Comparison of ENCODE assay signal across 12 cellular contexts in genomic region chr17:81452551-81452950, GRCh38. TPM values are rescaled to one million over a fixed set of nuclear protein-coding genes. Genes with fewer than 3 reads are reported as not detected.
DNase-seq lines count a peak whose midpoint lies in the region; ATAC-seq, FAIRE-seq and TF ChIP-seq lines count a peak whose summit lies in the region.
"Had no signal": no experiment of that assay in that cellular context is flagged by ENCODE, and none has a peak within 500 bp of the region (broad histone marks: within the 10 kb centered on the region; RNA-seq: fewer than 3 reads in every experiment).

No MANE protein-coding gene starts in this region.

- H3F3A ChIP-seq in GM23338 (replicated peaks; ENCODE audit: low read depth) = no peaks in the 10 kb centered on the region

- H3K23me2 ChIP-seq in H1 (ENCODE audit: low read depth, low read length) = no peaks in the 10 kb centered on the region

- no peak overlapping the region for H2BK5ac ChIP-seq in H1 (ENCODE audit: low read depth, low read length)

- no peak overlapping the region for H2BK12ac ChIP-seq in H1 (ENCODE audit: low read depth, low read length)

- H4K20me1 ChIP-seq in GM23338 (replicated peaks; ENCODE audit: insufficient read depth) = no peaks in the 10 kb centered on the region
- no peaks in the 10 kb centered on the region for H4K20me1 ChIP-seq in H1 (replicated peaks in 1 of 2; ENCODE audit: control insufficient read depth in 1 of 2, insufficient read depth in 2 of 2, low read length in 2 of 2)

- no peak overlapping the region for H4K5ac ChIP-seq in H1 (ENCODE audit: insufficient read length, low read depth, low read length)

- H3K4me3 ChIP-seq in GM23338 (no peak overlapping the region), H1 (ENCODE audit: extremely low read depth in 1 of 4, insufficient read depth in 2 of 4, low read depth in 3 of 4, low read length in 4 of 4) (no peak overlapping the region), upper lobe of right lung (no peak overlapping the region), stomach (no peak overlapping the region)
- H3K4me3 ChIP-seq: A549 had no signal

- H2BK20ac ChIP-seq in H1 (ENCODE audit: low read length) = no peak overlapping the region

- FAIRE-seq in H1 (lab: Jason Lieb, UNC) = no peak
- FAIRE-seq: A549, GM12891 had no signal

- CTCF ChIA-PET in H1 (lab: Charles Lee; ENCODE audit: partially characterized antibody) = interaction anchor here (0.7 to 2.4 kb wide), 4 partner anchors 9 to 34 kb away, joined by 3 to 12 read pairs (median 6); no protein-coding TSS in a partner anchor

- intact Hi-C loops in upper lobe of right lung (cut with DNase I) = no loop called here
- intact Hi-C loops in stomach (cut with DNase I; ENCODE audit: low total_unique reads) = no loop called here

- no peaks in the 10 kb centered on the region for H3K4me1 ChIP-seq in GM23338 (ENCODE audit: insufficient read depth)
- peaks cover 0 to 10% (median 6%) of the 10 kb centered on the region in 4 experiments; a peak in 6 of 7 replicates for H3K4me1 ChIP-seq in H1 (replicated peaks in 1 of 4; ENCODE audit: control insufficient read depth in 3 of 4, insufficient read depth in 4 of 4, low read length in 3 of 4)
- H3K4me1 ChIP-seq in upper lobe of right lung = no peaks in the 10 kb centered on the region
- peaks cover 0 to 5% (median 0%) of the 10 kb centered on the region in 4 donors for H3K4me1 ChIP-seq in stomach
- H3K4me1 ChIP-seq: A549 had no signal

- no peaks in the 10 kb centered on the region for H3K79me2 ChIP-seq in GM23338 (replicated peaks; ENCODE audit: insufficient read depth)
- no peaks in the 10 kb centered on the region for H3K79me2 ChIP-seq in H1 (ENCODE audit: control insufficient read depth in 1 of 2, insufficient read depth in 2 of 2, low read length in 2 of 2)

- H3K27ac ChIP-seq in GM23338 (ENCODE audit: low read depth) (no peak overlapping the region), KOPT-K1 (ENCODE audit: low read depth, low read length, poor library complexity, severe bottlenecking) (peak overlapping the region; percentile 97), H1 (ENCODE audit: low read depth, low read length) (no peak overlapping the region), upper lobe of right lung (no peak overlapping the region), stomach (no peak overlapping the region)
- H3K27ac ChIP-seq: A549 had no signal

- no peak for TF ChIP-seq RAD21 in H1 (IDR thresholded peaks at IDR 0.05 in 1 of 2, conservative IDR thresholded peaks at IDR 0.05 in 1 of 2; ENCODE audit: low read depth in 2 of 2, low read length in 2 of 2)

- no peak overlapping the region for H3K4ac ChIP-seq in H1 (replicated peaks; ENCODE audit: insufficient read length, low read depth, low read length)

- TF ChIP-seq POLR2A in H1 (IDR thresholded peaks at IDR 0.05; ENCODE audit: control extremely low read depth in 1 of 2, low read depth in 2 of 2, low read length in 2 of 2) (no peak), stomach (IDR thresholded peaks at IDR 0.05) (no peak)

- H2AFZ ChIP-seq in GM23338 = no peak overlapping the region
- H2AFZ ChIP-seq in H1 (ENCODE audit: low read length) = no peak overlapping the region

- no peak overlapping the region; the same call in 1 of the 2 replicates for H3K18ac ChIP-seq in H1 (ENCODE audit: extremely low read depth, low read length)

- no peaks in the 10 kb centered on the region for H3K36me3 Mint-ChIP-seq in GM23338 (ENCODE audit: low read depth)
- H3K36me3 Mint-ChIP-seq: CD4-positive, CD25-positive, alpha-beta regulatory T cell had no signal

- TF ChIP-seq CTCF in GM23338 (conservative IDR thresholded peaks at IDR 0.05; ENCODE audit: low read depth in 2 of 2) (no peak), H1 (IDR thresholded peaks at IDR 0.05; ENCODE audit: control extremely low read depth in 1 of 3, insufficient read depth in 1 of 3, low read depth in 1 of 3, low read length in 3 of 3) (no peak), upper lobe of right lung (IDR thresholded peaks at IDR 0.05) (no peak), stomach (IDR thresholded peaks at IDR 0.05) (no peak)

- TF ChIP-seq EP300 in H1 (IDR thresholded peaks at IDR 0.05; ENCODE audit: borderline replicate concordance in 1 of 2, low read depth in 2 of 2, low read length in 2 of 2) (no peak), stomach (IDR thresholded peaks at IDR 0.05) (no peak)

- H3K27me3 ChIP-seq in GM23338 (ENCODE audit: insufficient read depth) (no peaks in the 10 kb centered on the region), H1 (replicated peaks in 1 of 4; ENCODE audit: control insufficient read depth in 3 of 4, extremely low read depth in 1 of 4, insufficient read depth in 3 of 4, low read length in 3 of 4) (no peaks in the 10 kb centered on the region), upper lobe of right lung (no peaks in the 10 kb centered on the region), stomach (no peaks in the 10 kb centered on the region)

- peak; percentile 31 for ATAC-seq in GM23338
- no peak for ATAC-seq in upper lobe of right lung

- H3K23ac ChIP-seq in H1 (ENCODE audit: insufficient read length) = no peak overlapping the region

- DNase-seq in GM23338 (ENCODE audit: low spot score) = no peak
- DNase-seq in H1 (ENCODE audit: low read depth in 1 of 2, low spot score in 2 of 2) = no peak
- DNase-seq in upper lobe of right lung = no peak
- no peak for DNase-seq in stomach
- DNase-seq in DMS53 treated with DMSO at 0.1 percent for 48 hours (lab: John Stamatoyannopoulos, UW; ENCODE audit: unreplicated experiment) = no peak
- DNase-seq: CD4-positive, CD25-positive, alpha-beta regulatory T cell; GOT3; HCEC 1CT; KBM-7 had no signal

- no peak overlapping the region for H2BK120ac ChIP-seq in H1 (replicated peaks; ENCODE audit: low read depth, low read length)

- H3K4me2 ChIP-seq in GM23338 = no peak overlapping the region
- no peak overlapping the region for H3K4me2 ChIP-seq in H1 (ENCODE audit: insufficient read depth in 1 of 2, low read depth in 2 of 2, low read length in 2 of 2)
- H3K4me2 ChIP-seq: A549 had no signal

- H3K9me3 Mint-ChIP-seq in GM23338 = no peaks in the 10 kb centered on the region
- H3K9me3 Mint-ChIP-seq: CD4-positive, CD25-positive, alpha-beta regulatory T cell had no signal

- H4K8ac ChIP-seq in H1 (ENCODE audit: extremely low read depth, insufficient read depth, low read length) = no peak overlapping the region; the same call in 1 of the 2 replicates

- no peak overlapping the region for H3K9ac ChIP-seq in H1 (replicated peaks in 1 of 4; ENCODE audit: extremely low read depth in 1 of 4, low read depth in 3 of 4, low read length in 3 of 4)

- H3K4me1 Mint-ChIP-seq in GM23338 = peaks cover 6% of the 10 kb centered on the region

- no peak overlapping the region for H3K4me3 Mint-ChIP-seq in GM23338
- H3K4me3 Mint-ChIP-seq: CD4-positive, CD25-positive, alpha-beta regulatory T cell had no signal

- no peaks in the 10 kb centered on the region for H3K79me1 ChIP-seq in H1 (ENCODE audit: low read depth, low read length)

- H3K9me3 ChIP-seq in KOPT-K1 (ENCODE audit: insufficient read depth, low read length, poor library complexity, severe bottlenecking) (no peaks in the 10 kb centered on the region), H1 (ENCODE audit: insufficient read depth in 2 of 2, low read depth in 1 of 2, low read length in 1 of 2) (no peaks in the 10 kb centered on the region), upper lobe of right lung (no peaks in the 10 kb centered on the region), stomach (no peaks in the 10 kb centered on the region)
- H3K9me3 ChIP-seq: A549 had no signal

- H3K56ac ChIP-seq in H1 (replicated peaks; ENCODE audit: insufficient read length, low read depth, low read length) = no peak overlapping the region

- no peak overlapping the region for H3K27ac Mint-ChIP-seq in GM23338

- 0 out of 2 replicates have a peak overlapping the region, but pooled peaks have one; percentile 61 for H2BK15ac ChIP-seq in H1 (ENCODE audit: low read length)

- POLR2A ChIA-PET in H1 (lab: Charles Lee; ENCODE audit: partially characterized antibody) = interaction anchor here (0.5 to 0.9 kb wide), 3 partner anchors 13 to 220 kb away, joined by 3 read pairs; no protein-coding TSS in a partner anchor

- H3K27me3 Mint-ChIP-seq in GM23338 (ENCODE audit: insufficient read depth, low read depth, poor library complexity) = peaks cover 6% of the 10 kb centered on the region
- H3K27me3 Mint-ChIP-seq: CD4-positive, CD25-positive, alpha-beta regulatory T cell had no signal

- H3K14ac ChIP-seq in H1 (ENCODE audit: insufficient read length) = no peak overlapping the region

- WGBS in H1 (ENCODE audit: extremely low coverage in 1 of 2, insufficient coverage in 1 of 2, insufficient read length in 1 of 2, insufficient replicate concordance in 2 of 2, low coverage in 1 of 2, low lambda C conversion rate in 2 of 2, missing lambda C conversion rate in 1 of 2), 2 experiments = 84% methylated on average over 16 of the region's 23 CpGs; no CpG with 5 or more reads in 1 of the 2 experiments
- 80 to 96% (median 94%) methylated on average over 1 to 23 of the region's 23 CpGs for WGBS in stomach, 5 donors

- H3K9me2 ChIP-seq in GM23338 (ENCODE audit: insufficient read depth) = no peaks in the 10 kb centered on the region

- H3K36me3 ChIP-seq in GM23338 (ENCODE audit: insufficient read depth) = no peaks in the 10 kb centered on the region
- peaks cover 88% of the 10 kb centered on the region for H3K36me3 ChIP-seq in KOPT-K1 (ENCODE audit: insufficient read depth, low read length)
- H3K36me3 ChIP-seq in H1 (ENCODE audit: control insufficient read depth in 2 of 4, insufficient read depth in 4 of 4, low read length in 3 of 4) = no peaks in the 10 kb centered on the region
- no peaks in the 10 kb centered on the region for H3K36me3 ChIP-seq in upper lobe of right lung
- peaks cover 0 to 52% (median 30%) of the 10 kb centered on the region in 4 donors for H3K36me3 ChIP-seq in stomach

- H2AK5ac ChIP-seq in H1 (ENCODE audit: low read depth, low read length) = no peak overlapping the region

- peak overlapping the region; percentile 15 for H4K91ac ChIP-seq in H1 (replicated peaks; ENCODE audit: insufficient read length, low read length)

RNA-seq across cellular contexts. Expression of gene BAHCC1, which starts 57.3 kb away (rescaled TPM):
- 1.1 and 1.8 TPM in 2 replicates for total RNA-seq in GM23338 (2014; rRNA removed; shearing (Covaris generic))
- polyA plus RNA-seq in GM23338 (2016; fragmentation: Nextera tagmentation; extraction: Ambion mirVana) (0.17 and 0.24 TPM in 2 replicates), H1 (2011; rRNA removed) (0.26 and 0.61 TPM in 2 replicates), stomach (1 to 10 TPM; 4.9 to 6.6 (median 5.1) TPM)
- 0.58 and 0.71 TPM in 2 replicates for total RNA-seq in H1 (2021; fragmentation: NEBNext Ultra II Directional; extraction: Animal tissue kit (Norgen Biotek cat#: 25700))
- polyA plus RNA-seq in H1 (2011; cell fraction: cytosol; rRNA removed) = 0.47 TPM
- 2.9 TPM for polyA plus RNA-seq in H1 (2011; cell fraction: nucleus; rRNA removed)
- 0.44 to 0.98 TPM (median 0.89 TPM) in 4 replicates for polyA plus RNA-seq in H1 (2012, experiment 1 of 2)
- 0.58 TPM for polyA plus RNA-seq in H1 (2012, experiment 2 of 2)
- polyA plus RNA-seq in H1 (2013, experiment 1 of 2) = 0.45 TPM
- 0.50 TPM for polyA plus RNA-seq in H1 (2013, experiment 2 of 2)
- 0.88 and 0.95 TPM in 2 replicates for polyA minus RNA-seq in H1 (2011; rRNA and poly(A)+ RNA removed)
- 3.2 TPM for polyA minus RNA-seq in H1 (2011; cell fraction: cytosol; rRNA and poly(A)+ RNA removed)
- polyA minus RNA-seq in H1 (2011; cell fraction: nucleus; rRNA and poly(A)+ RNA removed) = 1.3 TPM
- total RNA-seq in upper lobe of right lung (23.3 TPM), stomach (10 to 100 TPM in 4 of 5 donors, 1 to 10 TPM in 1; 8.6 to 56.2 (median 15.2) TPM)
- polyA plus RNA-seq: CD4-positive, CD25-positive, alpha-beta regulatory T cell had no signal
